In genomic region chr1:51575406-51576084, GRCh38 we compare ENCODE assay signal across 10 cellular contexts. TPM values are rescaled to one million over a fixed set of nuclear protein-coding genes. Genes with fewer than 3 reads are reported as not detected.
DNase-seq lines count a peak whose midpoint lies in the region; ATAC-seq and TF ChIP-seq lines count a peak whose summit lies in the region.
"Had no signal": no experiment of that assay in that cellular context is flagged by ENCODE, and none has a peak within 500 bp of the region (broad histone marks: within the 10 kb centered on the region; RNA-seq: fewer than 3 reads in every experiment).

No MANE protein-coding gene starts in this region.

- no peaks in the 10 kb centered on the region for H3K9me3 Mint-ChIP-seq in CD4-positive, alpha-beta memory T cell
- no peaks in the 10 kb centered on the region; the same call in 2 of the 3 replicates for H3K9me3 Mint-ChIP-seq in GM23338

- no peaks in the 10 kb centered on the region for H3K36me3 Mint-ChIP-seq in CD4-positive, alpha-beta memory T cell
- H3K36me3 Mint-ChIP-seq in GM23338 (ENCODE audit: low read depth), result no peaks in the 10 kb centered on the region

- H3K9me2 ChIP-seq in GM23338 (ENCODE audit: insufficient read depth), result peaks cover 5% of the 10 kb centered on the region; the same call in 1 of the 2 replicates

- no peaks in the 10 kb centered on the region for H3K36me3 ChIP-seq in CD4-positive, alpha-beta memory T cell (ENCODE audit: insufficient read depth, low read length)
- H3K36me3 ChIP-seq in GM23338 (ENCODE audit: insufficient read depth) (no peaks in the 10 kb centered on the region), SK-N-MC (ENCODE audit: insufficient read depth, low read length) (no peaks in the 10 kb centered on the region), psoas muscle (ENCODE audit: insufficient read depth in 1 of 2, low read depth in 1 of 2) (no peaks in the 10 kb centered on the region), right atrium auricular region (no peaks in the 10 kb centered on the region)

- POLR2A ChIA-PET in CD4-positive, alpha-beta memory T cell (lab: Charles Lee; ENCODE audit: partially characterized antibody), result no interaction called here

- no peaks in the 10 kb centered on the region for H3K79me2 ChIP-seq in GM23338 (replicated peaks; ENCODE audit: insufficient read depth)

- WGBS in psoas muscle, 3 donors, result 59 to 86% (median 62%) methylated on average over 8 of the region's 8 CpGs

- no peaks in the 10 kb centered on the region for H3K27me3 ChIP-seq in CD4-positive, alpha-beta memory T cell (ENCODE audit: insufficient read depth, low read length)
- H3K27me3 ChIP-seq in GM23338 (ENCODE audit: insufficient read depth) (no peaks in the 10 kb centered on the region), psoas muscle (ENCODE audit: insufficient read depth in 3 of 3, low read length in 2 of 3) (no peaks in the 10 kb centered on the region), right atrium auricular region (no peaks in the 10 kb centered on the region)

- TF ChIP-seq CTCF in GM23338 (conservative IDR thresholded peaks at IDR 0.05; ENCODE audit: low read depth in 2 of 2), result no peak
- TF ChIP-seq CTCF in fibroblast of pulmonary artery (IDR thresholded peaks at IDR 0.05; ENCODE audit: low read length, missing control alignments), result no peak
- no peak for TF ChIP-seq CTCF in psoas muscle (IDR thresholded peaks at IDR 0.05)
- no peak for TF ChIP-seq CTCF in right atrium auricular region (IDR thresholded peaks at IDR 0.05)

- H3K4me3 Mint-ChIP-seq in CD4-positive, alpha-beta memory T cell, result peak overlapping the region in 5 of 8 donors; percentile 0 to 61 (median 2)
- no peak overlapping the region for H3K4me3 Mint-ChIP-seq in GM23338

- H2AFZ ChIP-seq in GM23338, result peak overlapping the region; percentile 66; the same call in 1 of the 2 replicates

- no peak for DNase-seq in CD4-positive, alpha-beta memory T cell
- DNase-seq in GM23338 (ENCODE audit: low spot score), result no peak
- DNase-seq in SK-N-MC (ENCODE audit: low read depth, low spot score), result peak; percentile 87
- DNase-seq in fibroblast of pulmonary artery (ENCODE audit: low read depth), result peak; percentile 70
- no peak for DNase-seq in psoas muscle
- DNase-seq in right atrium auricular region (ENCODE audit: low spot score), result no peak
- no peak for DNase-seq in stimulated activated CD8-positive, alpha-beta memory T cell treated with anti-CD3 and anti-CD28 coated beads, Interleukin-4, amount 100 ng/mL, for 48 hours
- no peak for DNase-seq in COR-L47 (lab: John Stamatoyannopoulos, UW)
- DNase-seq: mesendoderm, NCI-H2107 had no signal

- CTCF ChIA-PET in CD4-positive, alpha-beta memory T cell (lab: Charles Lee; ENCODE audit: partially characterized antibody), result no interaction called here

- intact Hi-C loops in CD4-positive, alpha-beta memory T cell (cut with micrococcal nuclease), result no loop called here
- intact Hi-C loops in psoas muscle (cut with DNase I), result no loop called here

- peak overlapping the region in 6 of 7 donors; percentile 4 to 52 (median 28) for H3K27ac Mint-ChIP-seq in CD4-positive, alpha-beta memory T cell
- H3K27ac Mint-ChIP-seq in GM23338, result no peak overlapping the region

- peak overlapping the region; percentile 45 for H3K9ac ChIP-seq in SK-N-MC (ENCODE audit: insufficient read length)

- ATAC-seq in GM23338 (no peak), psoas muscle (no peak)

- no peaks in the 10 kb centered on the region for H3K27me3 Mint-ChIP-seq in CD4-positive, alpha-beta memory T cell
- H3K27me3 Mint-ChIP-seq in GM23338 (ENCODE audit: insufficient read depth, low read depth, poor library complexity), result peaks cover 5% of the 10 kb centered on the region

- peaks cover 19 to 42% (median 32%) of the 10 kb centered on the region in 4 donors for H3K4me1 Mint-ChIP-seq in CD4-positive, alpha-beta memory T cell
- H3K4me1 Mint-ChIP-seq in GM23338, result no peaks in the 10 kb centered on the region

- no peak overlapping the region for H3K4me3 ChIP-seq in CD4-positive, alpha-beta memory T cell (ENCODE audit: low read length in 2 of 2)
- no peak overlapping the region for H3K4me3 ChIP-seq in GM23338
- H3K4me3 ChIP-seq in SK-N-MC, result peak overlapping the region; percentile 58
- no peak overlapping the region for H3K4me3 ChIP-seq in fibroblast of pulmonary artery (replicated peaks; ENCODE audit: low read depth, low read length)
- H3K4me3 ChIP-seq in psoas muscle, result no peak overlapping the region
- H3K4me3 ChIP-seq in right atrium auricular region, result no peak overlapping the region

- H3K9me3 ChIP-seq in CD4-positive, alpha-beta memory T cell (ENCODE audit: control insufficient read depth in 1 of 2, low read length in 2 of 2), result no peaks in the 10 kb centered on the region
- H3K9me3 ChIP-seq in SK-N-MC (ENCODE audit: low read depth, low read length) (no peaks in the 10 kb centered on the region), psoas muscle (no peaks in the 10 kb centered on the region), right atrium auricular region (no peaks in the 10 kb centered on the region)

- no peaks in the 10 kb centered on the region for H3F3A ChIP-seq in GM23338 (replicated peaks; ENCODE audit: low read depth)

- peaks cover 35% of the 10 kb centered on the region for H3K4me1 ChIP-seq in CD4-positive, alpha-beta memory T cell (ENCODE audit: insufficient read depth, low read length)
- H3K4me1 ChIP-seq in GM23338 (ENCODE audit: insufficient read depth), result no peaks in the 10 kb centered on the region
- H3K4me1 ChIP-seq in psoas muscle, result peaks cover 20% of the 10 kb centered on the region
- H3K4me1 ChIP-seq in right atrium auricular region, result peaks cover 0 to 23% of the 10 kb centered on the region in 2 donors

- no peak overlapping the region for H3K27ac ChIP-seq in CD4-positive, alpha-beta memory T cell (ENCODE audit: low read depth, low read length)
- H3K27ac ChIP-seq in GM23338 (ENCODE audit: low read depth) (no peak overlapping the region), SK-N-MC (peak overlapping the region; percentile 93), psoas muscle (no peak overlapping the region), right atrium auricular region (no peak overlapping the region)

- H3K4me2 ChIP-seq in GM23338, result no peak overlapping the region

- no peaks in the 10 kb centered on the region for H4K20me1 ChIP-seq in GM23338 (replicated peaks; ENCODE audit: insufficient read depth)

TF ChIP-seq in GM23338, 12 proteins besides CTCF, POLR2A, EP300 and RAD21 (continues in another document):
- TF ChIP-seq ETS1 (IDR thresholded peaks at IDR 0.05) (no peak), EZH2 (IDR thresholded peaks at IDR 0.05; ENCODE audit: low read depth, unreplicated experiment) (no peak)

RNA-seq across cellular contexts. Expression of gene OSBPL9, which starts 41.3 kb away (rescaled TPM):
- total RNA-seq in CD4-positive, alpha-beta memory T cell, result 10 to 100 TPM; 45.1 to 46.9 TPM
- 10 to 100 TPM; 45.2 to 47.8 TPM for polyA plus RNA-seq in CD4-positive, alpha-beta memory T cell
- 74.9 and 82.7 TPM in 2 replicates for total RNA-seq in GM23338 (2014; rRNA removed; shearing (Covaris generic))
- polyA plus RNA-seq in GM23338 (2016; fragmentation: Nextera tagmentation; extraction: Ambion mirVana) (102 and 103 TPM in 2 replicates), psoas muscle (10 to 100 TPM; 15.6 to 84.8 (median 60.6) TPM)
- total RNA-seq in psoas muscle (100 to 1,000 TPM in 1 of 4 donors, 10 to 100 TPM in 3; 32.5 to 141 (median 52.0) TPM), right atrium auricular region (10 to 100 TPM; 60.0 to 60.8 TPM)

RNA-seq across cellular contexts. Expression of gene EPS15, which starts 56.5 kb away (rescaled TPM):
- 10 to 100 TPM; 91.5 to 92.3 TPM for total RNA-seq in CD4-positive, alpha-beta memory T cell
- polyA plus RNA-seq in CD4-positive, alpha-beta memory T cell, result 10 to 100 TPM; 39.2 to 63.7 TPM
- total RNA-seq in GM23338 (2014; rRNA removed; shearing (Covaris generic)), result 76.5 and 86.1 TPM in 2 replicates
- polyA plus RNA-seq in GM23338 (2016; fragmentation: Nextera tagmentation; extraction: Ambion mirVana) (24.9 and 31.0 TPM in 2 replicates), psoas muscle (10 to 100 TPM in 2 of 3 donors, 1 to 10 TPM in 1; 9.8 to 46.1 (median 21.7) TPM)
- total RNA-seq in psoas muscle (10 to 100 TPM; 42.6 to 71.9 (median 54.1) TPM), right atrium auricular region (10 to 100 TPM; 50.0 to 54.7 TPM)

Comparison
In these comparisons a context has a peak if more than half of its experiments do, and no peak if none do; other contexts are left out.
1. DNase-seq: peak in SK-N-MC (single experiment) and fibroblast of pulmonary artery (single experiment); none in CD4-positive, alpha-beta memory T cell (0 of 5), GM23338 (single experiment), psoas muscle (0 of 2), right atrium auricular region (single experiment), stimulated activated CD8-positive, alpha-beta memory T cell treated with anti-CD3 and anti-CD28 coated beads, Interleukin-4, amount 100 ng/mL, for 48 hours (single experiment) and COR-L47 (single experiment).